Comparison of ENCODE assay signal across 8 cellular contexts in the genomic region with DNA sequence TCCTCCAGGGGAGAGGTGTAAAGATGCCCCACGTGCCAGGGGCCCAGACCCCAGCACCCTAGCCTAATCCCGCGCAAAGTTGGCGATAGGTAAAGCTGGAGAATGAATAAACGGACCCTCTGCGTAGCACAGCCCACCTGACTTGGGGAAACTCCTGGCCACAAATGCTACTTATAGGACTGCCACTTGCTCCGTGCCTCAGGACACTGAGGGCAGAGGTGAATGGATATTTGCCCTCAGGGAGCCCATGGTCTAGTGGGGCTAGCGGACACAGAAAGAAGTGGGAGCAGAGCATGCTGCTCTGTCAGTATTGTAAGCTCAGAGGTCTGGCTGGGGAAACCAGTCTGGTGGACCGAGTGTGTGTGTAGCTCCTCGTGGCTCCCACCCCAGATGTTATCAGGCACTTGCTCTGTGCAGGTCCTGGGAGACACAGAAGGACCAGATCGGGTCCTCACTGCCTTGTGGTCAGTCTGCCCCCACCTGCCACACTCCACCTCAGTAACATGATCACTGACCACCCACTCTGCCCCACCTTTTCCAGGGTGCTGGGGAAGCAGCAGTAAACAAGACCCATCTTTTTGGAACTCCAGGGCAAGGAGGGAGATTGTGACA. TPM values are rescaled to one million over a fixed set of nuclear protein-coding genes. Genes with fewer than 3 reads are reported as not detected.
DNase-seq lines count a peak whose midpoint lies in the region; ATAC-seq and TF ChIP-seq lines count a peak whose summit lies in the region.

No MANE protein-coding gene starts in this region.

- no peak for DNase-seq in activated CD4-positive, alpha-beta T cell treated with anti-CD3 and anti-CD28 coated beads, Interleukin-2, amount 10 ng/mL, durations not matched to agents 24 days and 14 days
- DNase-seq in activated CD4-positive, alpha-beta T cell treated with anti-CD3 and anti-CD28 coated beads for 1 hour = no peak
- no peak for DNase-seq in T-helper 2 cell treated with Interferon-gamma antibody and Interleukin-4, amounts not matched to agents 5 μg/mL and 100 μg/mL, for 36 hours (ENCODE audit: low spot score)
- no peak for DNase-seq in NCI-H1092 treated with DMSO at 0.1 percent for 48 hours (lab: John Stamatoyannopoulos, UW)
- DNase-seq in NCI-H1930 (lab: John Stamatoyannopoulos, UW) = no peak

- no peaks in the 10 kb centered on the region for H3K9me3 ChIP-seq in gastroesophageal sphincter

- peaks cover 63% of the 10 kb centered on the region for H3K4me1 Mint-ChIP-seq in activated CD4-positive, alpha-beta T cell treated with anti-CD3 and anti-CD28 coated beads, Interleukin-2, amount 10 ng/mL, durations not matched to agents 24 days and 14 days
- peaks cover 64% of the 10 kb centered on the region for H3K4me1 Mint-ChIP-seq in T-helper 2 cell treated with Interferon-gamma antibody and Interleukin-4, amounts not matched to agents 5 μg/mL and 100 μg/mL, for 36 hours (ENCODE audit: low read depth)

- peak overlapping the region; percentile 96 for H3K4me3 Mint-ChIP-seq in activated CD4-positive, alpha-beta T cell treated with anti-CD3 and anti-CD28 coated beads, Interleukin-2, amount 10 ng/mL, durations not matched to agents 24 days and 14 days
- peak overlapping the region; percentile 98 for H3K4me3 Mint-ChIP-seq in T-helper 2 cell treated with Interferon-gamma antibody and Interleukin-4, amounts not matched to agents 5 μg/mL and 100 μg/mL, for 36 hours

- peaks cover 39% of the 10 kb centered on the region for H3K36me3 Mint-ChIP-seq in activated CD4-positive, alpha-beta T cell treated with anti-CD3 and anti-CD28 coated beads, Interleukin-2, amount 10 ng/mL, durations not matched to agents 24 days and 14 days (ENCODE audit: low read depth)
- H3K36me3 Mint-ChIP-seq in T-helper 2 cell treated with Interferon-gamma antibody and Interleukin-4, amounts not matched to agents 5 μg/mL and 100 μg/mL, for 36 hours (ENCODE audit: low read depth) = peaks cover 49% of the 10 kb centered on the region

- no peaks in the 10 kb centered on the region for H3K27me3 ChIP-seq in gastroesophageal sphincter

- TF ChIP-seq EP300 in gastroesophageal sphincter (IDR thresholded peaks at IDR 0.05) = no peak

- H3K4me3 ChIP-seq in gastroesophageal sphincter (peak overlapping the region; percentile 89 to 92), skin epidermis (peak overlapping the region; percentile 61 to 90 (median 69))

- peaks cover 0 to 61% (median 14%) of the 10 kb centered on the region in 3 donors for H3K4me1 ChIP-seq in gastroesophageal sphincter

- TF ChIP-seq POLR2A in gastroesophageal sphincter (IDR thresholded peaks at IDR 0.05) = no peak

- WGBS in gastroesophageal sphincter (ENCODE audit: low coverage in 1 of 2), 2 donors = 5% methylated on average over 7 of the region's 11 CpGs; no CpG with 5 or more reads in 1 of the 2 donors

- ATAC-seq in gastroesophageal sphincter = no peak
- ATAC-seq in HG03439 (IDR thresholded peaks at IDR 0.05; ENCODE audit: unreplicated experiment) = no peak

- no peaks in the 10 kb centered on the region for H3K9me3 Mint-ChIP-seq in activated CD4-positive, alpha-beta T cell treated with anti-CD3 and anti-CD28 coated beads, Interleukin-2, amount 10 ng/mL, durations not matched to agents 24 days and 14 days
- no peaks in the 10 kb centered on the region for H3K9me3 Mint-ChIP-seq in T-helper 2 cell treated with Interferon-gamma antibody and Interleukin-4, amounts not matched to agents 5 μg/mL and 100 μg/mL, for 36 hours

- no peaks in the 10 kb centered on the region for H3K27me3 Mint-ChIP-seq in activated CD4-positive, alpha-beta T cell treated with anti-CD3 and anti-CD28 coated beads, Interleukin-2, amount 10 ng/mL, durations not matched to agents 24 days and 14 days
- peaks cover 2% of the 10 kb centered on the region for H3K27me3 Mint-ChIP-seq in T-helper 2 cell treated with Interferon-gamma antibody and Interleukin-4, amounts not matched to agents 5 μg/mL and 100 μg/mL, for 36 hours (ENCODE audit: low read depth)

- H3K36me3 ChIP-seq in gastroesophageal sphincter = peaks cover 0 to 24% of the 10 kb centered on the region in 2 donors

- H3K27ac ChIP-seq in gastroesophageal sphincter = peak overlapping the region; percentile 77 to 96 (median 90)
- H3K27ac ChIP-seq in skin epidermis = peak overlapping the region; percentile 74 to 97 (median 93)

- intact Hi-C loops in activated CD4-positive, alpha-beta T cell treated with anti-CD3 and anti-CD28 coated beads, Interleukin-2, amount 10 ng/mL, durations not matched to agents 24 days and 14 days (cut with micrococcal nuclease) = loop anchor here (2.0 to 5.0 kb wide), 2 partner anchors 63 to 420 kb away; a partner anchor contains a TSS

- peak overlapping the region; percentile 94 for H3K27ac Mint-ChIP-seq in activated CD4-positive, alpha-beta T cell treated with anti-CD3 and anti-CD28 coated beads, Interleukin-2, amount 10 ng/mL, durations not matched to agents 24 days and 14 days
- H3K27ac Mint-ChIP-seq in T-helper 2 cell treated with Interferon-gamma antibody and Interleukin-4, amounts not matched to agents 5 μg/mL and 100 μg/mL, for 36 hours = peak overlapping the region; percentile 94

- TF ChIP-seq CTCF in gastroesophageal sphincter (IDR thresholded peaks at IDR 0.05) = no peak

RNA-seq across cellular contexts. Expression of a gene that starts 0.8 kb away (rescaled TPM):
- 136 and 149 TPM in 2 replicates for total RNA-seq in activated CD4-positive, alpha-beta T cell treated with anti-CD3 and anti-CD28 coated beads, Interleukin-2, amount 10 ng/mL, durations not matched to agents 24 days and 14 days
- 10 to 100 TPM; 20.7 to 42.3 (median 31.5) TPM for total RNA-seq in gastroesophageal sphincter

RNA-seq across cellular contexts. Expression of a gene that starts 18.0 kb away (rescaled TPM):
- 2.7 and 2.8 TPM in 2 replicates for total RNA-seq in activated CD4-positive, alpha-beta T cell treated with anti-CD3 and anti-CD28 coated beads, Interleukin-2, amount 10 ng/mL, durations not matched to agents 24 days and 14 days
- total RNA-seq in gastroesophageal sphincter = under 1 TPM in 2 of 4 donors, not detected in 2; 0.27 to 0.89 TPM

RNA-seq across cellular contexts. Expression of a gene that starts 19.3 kb away (rescaled TPM):
- 13.6 TPM in 2 replicates for total RNA-seq in activated CD4-positive, alpha-beta T cell treated with anti-CD3 and anti-CD28 coated beads, Interleukin-2, amount 10 ng/mL, durations not matched to agents 24 days and 14 days
- 1 to 10 TPM in 3 of 4 donors, not detected in 1; 1.6 to 2.7 (median 2.2) TPM for total RNA-seq in gastroesophageal sphincter

RNA-seq across cellular contexts. Expression of a gene that starts 26.9 kb away (rescaled TPM):
- not detected in 2 replicates for total RNA-seq in activated CD4-positive, alpha-beta T cell treated with anti-CD3 and anti-CD28 coated beads, Interleukin-2, amount 10 ng/mL, durations not matched to agents 24 days and 14 days
- total RNA-seq in gastroesophageal sphincter = not detected

RNA-seq across cellular contexts. Expression of a gene that starts 43.1 kb away (rescaled TPM):
- not detected in 2 replicates for total RNA-seq in activated CD4-positive, alpha-beta T cell treated with anti-CD3 and anti-CD28 coated beads, Interleukin-2, amount 10 ng/mL, durations not matched to agents 24 days and 14 days
- under 1 TPM in 1 of 4 donors, not detected in 3; 0.12 TPM for total RNA-seq in gastroesophageal sphincter
